ENCODE assay signal across 1 cellular context in genomic region chr13:49904729-49905456, GRCh38.
TF ChIP-seq lines count a peak whose summit lies in the region.

No MANE protein-coding gene starts in this region.

TF ChIP-seq in K562, 482 proteins besides CTCF, POLR2A, EP300 and RAD21 (continued from another document):
- no peak for TF ChIP-seq PHF20 (IDR thresholded peaks at IDR 0.05; ENCODE audit: partially characterized antibody)
- TF ChIP-seq CHAMP1 (IDR thresholded peaks at IDR 0.05), result no peak
- TF ChIP-seq CCAR2 (IDR thresholded peaks at IDR 0.05; ENCODE audit: low read depth, low read length), result no peak
- TF ChIP-seq NFE2 (IDR thresholded peaks at IDR 0.05; ENCODE audit: low read depth), result peak; percentile 65
- no peak for TF ChIP-seq CC2D1A (IDR thresholded peaks at IDR 0.05)
- TF ChIP-seq ZNF592 (IDR thresholded peaks at IDR 0.05), result no peak
